In the genomic region with DNA sequence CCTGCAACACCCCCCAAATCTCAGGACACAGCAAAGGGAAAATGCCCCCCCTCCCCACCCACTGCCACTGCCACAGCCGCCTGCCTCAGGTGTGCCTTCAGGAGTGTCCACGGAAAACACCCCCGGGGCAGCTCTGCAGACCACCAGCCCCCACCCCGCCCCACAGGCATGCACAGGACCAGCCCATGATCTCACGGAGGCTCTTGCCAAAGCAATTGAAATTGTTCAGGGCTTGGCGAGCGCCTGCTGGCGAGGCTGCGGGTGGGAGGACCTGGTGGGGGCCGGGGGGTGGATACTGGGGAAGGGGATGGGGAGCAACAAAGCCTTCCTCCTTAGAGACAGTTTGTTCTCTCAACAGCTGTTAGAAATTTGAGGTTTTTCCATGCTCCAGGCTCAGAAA, we compare ENCODE assay signal across 25 cellular contexts.
DNase-seq lines count a peak whose midpoint lies in the region; ATAC-seq and TF ChIP-seq lines count a peak whose summit lies in the region.
"Had no signal": no experiment of that assay in that cellular context is flagged by ENCODE, and none has a peak within 500 bp of the region (broad histone marks: within the 10 kb centered on the region; RNA-seq: fewer than 3 reads in every experiment).

No MANE protein-coding gene starts in this region.

- H4K8ac ChIP-seq in neuronal stem cell (ENCODE audit: low read depth, low read length): no peak overlapping the region

- peak overlapping the region; percentile 41 for H2AK5ac ChIP-seq in neuronal stem cell (ENCODE audit: low read depth, low read length)

- no peak overlapping the region for H4K91ac ChIP-seq in neuronal stem cell (ENCODE audit: low read depth, low read length, poor library complexity)

- WGBS in hepatocyte (ENCODE audit: low lambda C conversion rate, missing lambda C conversion rate): 59% methylated on average over 9 of the region's 10 CpGs
- whole genome bisulfite sequencing in neuronal stem cell (ENCODE audit: extremely low coverage in 2 of 2, insufficient read length in 2 of 2, insufficient replicate concordance in 1 of 2), 2 donors: no CpG with 5 or more reads among the region's 10 CpGs

- ATAC-seq in GM21717 (IDR thresholded peaks at IDR 0.05; ENCODE audit: unreplicated experiment) (no peak), GM18873 (IDR thresholded peaks at IDR 0.05; ENCODE audit: low FRiP score, unreplicated experiment) (no peak)
- ATAC-seq: GM12878 had no signal

- TF ChIP-seq CTCF in hepatocyte (IDR thresholded peaks at IDR 0.05; ENCODE audit: poor library complexity): no peak

- no peak overlapping the region for H3K4me3 ChIP-seq in H7 (ENCODE audit: insufficient read depth, low read depth, low read length)
- H3K4me3 ChIP-seq in SJCRH30: no peak overlapping the region
- H3K4me3 ChIP-seq in hepatocyte: no peak overlapping the region
- H3K4me3 ChIP-seq in neuronal stem cell (ENCODE audit: low read length in 2 of 2): no peak overlapping the region
- H3K4me3 ChIP-seq: BLaER1, GM12878 had no signal

- H3K79me1 ChIP-seq in neuronal stem cell (ENCODE audit: low read depth, low read length): no peaks in the 10 kb centered on the region

- H3K4me1 ChIP-seq in SJCRH30 (peaks cover 6% of the 10 kb centered on the region), hepatocyte (ENCODE audit: insufficient read depth) (no peaks in the 10 kb centered on the region), neuronal stem cell (ENCODE audit: control insufficient read depth in 2 of 2, insufficient read depth in 1 of 2, low read depth in 1 of 2, low read length in 2 of 2) (peaks cover 0 to 4% of the 10 kb centered on the region in 2 donors)
- H3K4me1 ChIP-seq: BE2C had no signal

- H3K27ac ChIP-seq in SJCRH30: no peak overlapping the region
- H3K27ac ChIP-seq in hepatocyte: no peak overlapping the region
- no peak overlapping the region for H3K27ac ChIP-seq in neuronal stem cell (replicated peaks; ENCODE audit: low read length)
- H3K27ac ChIP-seq: BLaER1 had no signal

- no peak overlapping the region for H2BK12ac ChIP-seq in neuronal stem cell (ENCODE audit: low read length)

- no peak overlapping the region for H2AFZ ChIP-seq in hepatocyte
- H2AFZ ChIP-seq in neuronal stem cell (ENCODE audit: low read length): no peak overlapping the region

- peak overlapping the region; percentile 78 for H3K18ac ChIP-seq in neuronal stem cell (ENCODE audit: low read length)

- no peak overlapping the region for H2BK120ac ChIP-seq in neuronal stem cell (ENCODE audit: low read depth, low read length)

- H3K9me3 ChIP-seq in SJCRH30 (replicated peaks) (no peaks in the 10 kb centered on the region), hepatocyte (ENCODE audit: low read depth) (no peaks in the 10 kb centered on the region), neuronal stem cell (replicated peaks in 1 of 2; ENCODE audit: control insufficient read depth in 2 of 2, insufficient read depth in 1 of 2, low read depth in 1 of 2, low read length in 2 of 2) (peaks cover 0 to 10% of the 10 kb centered on the region in 2 donors)
- H3K9me3 ChIP-seq: BE2C, BLaER1 had no signal

- H4K20me1 ChIP-seq in hepatocyte (ENCODE audit: insufficient read depth, poor library complexity, severe bottlenecking): no peaks in the 10 kb centered on the region
- H4K20me1 ChIP-seq: BLaER1 had no signal

- no peak overlapping the region for H3K14ac ChIP-seq in neuronal stem cell (ENCODE audit: low read length)

- H3K36me3 ChIP-seq in H7 (replicated peaks; ENCODE audit: control insufficient read depth, insufficient read depth, low read length): no peaks in the 10 kb centered on the region
- no peaks in the 10 kb centered on the region for H3K36me3 ChIP-seq in SJCRH30
- no peaks in the 10 kb centered on the region for H3K36me3 ChIP-seq in hepatocyte (replicated peaks; ENCODE audit: insufficient read depth, low read depth)
- no peaks in the 10 kb centered on the region for H3K36me3 ChIP-seq in neuronal stem cell (replicated peaks in 1 of 2; ENCODE audit: control insufficient read depth in 2 of 2, insufficient read depth in 2 of 2, low read length in 2 of 2)
- H3K36me3 ChIP-seq: BE2C, BLaER1 had no signal

- H3K4ac ChIP-seq in neuronal stem cell (ENCODE audit: low read length): no peak overlapping the region

- H3K79me2 ChIP-seq in hepatocyte: no peaks in the 10 kb centered on the region

- H3K9ac ChIP-seq in neuronal stem cell (ENCODE audit: low read depth, low read length, poor library complexity): no peak overlapping the region
- H3K9ac ChIP-seq: BLaER1 had no signal

- H3K27me3 ChIP-seq in H7 (ENCODE audit: control insufficient read depth, insufficient read depth, low read length): no peaks in the 10 kb centered on the region
- no peaks in the 10 kb centered on the region for H3K27me3 ChIP-seq in SJCRH30
- no peaks in the 10 kb centered on the region for H3K27me3 ChIP-seq in hepatocyte
- no peaks in the 10 kb centered on the region for H3K27me3 ChIP-seq in neuronal stem cell (ENCODE audit: control insufficient read depth in 3 of 3, insufficient read depth in 3 of 3, low read depth in 1 of 3, low read length in 3 of 3)
- H3K27me3 ChIP-seq: BE2C, BLaER1 had no signal

- peak overlapping the region; percentile 58 for H3K23ac ChIP-seq in neuronal stem cell (ENCODE audit: low read depth, low read length, poor library complexity)

- DNase-seq in H7 (peak; percentile 47), SJCRH30 (peak; percentile 46 to 55), hepatocyte (ENCODE audit: low spot score) (peak; percentile 20), neuronal stem cell (ENCODE audit: low spot score) (no peak), OCI-M1 (lab: John Stamatoyannopoulos, UW) (no peak), NCI-H69 (lab: John Stamatoyannopoulos, UW) (no peak)
- DNase-seq: 8988T; ACHN; BE2C; C1 segment of cervical spinal cord; CD4-positive, alpha-beta memory T cell; CD4-positive, CD25-positive, alpha-beta regulatory T cell; CD8-positive, alpha-beta memory T cell; COR-L47; DMS 273 treated with DMSO at 0.1 percent for 48 hours; DMS153; DMS53; DMS79; DND-41; EL; GDM1 had no signal

- no peak overlapping the region for H2BK15ac ChIP-seq in neuronal stem cell (ENCODE audit: low read length)

- H3K4me2 ChIP-seq in hepatocyte (no peak overlapping the region), neuronal stem cell (ENCODE audit: insufficient read depth, low read length, poor library complexity, severe bottlenecking) (no peak overlapping the region)
- H3K4me2 ChIP-seq: BLaER1 had no signal

- no peaks in the 10 kb centered on the region for H3K9me2 ChIP-seq in hepatocyte (replicated peaks; ENCODE audit: insufficient read depth)

- H2BK5ac ChIP-seq in neuronal stem cell (ENCODE audit: low read length): no peak overlapping the region

Comparison
In these comparisons a context has a peak if more than half of its experiments do, and no peak if none do; other contexts are left out.
1. DNase-seq: peak in H7 (single experiment), SJCRH30 (2 of 2) and hepatocyte (single experiment); none in neuronal stem cell (single experiment), OCI-M1 (single experiment) and NCI-H69 (single experiment).